Comparison of ENCODE assay signal across 1 cellular context in the genomic region with DNA sequence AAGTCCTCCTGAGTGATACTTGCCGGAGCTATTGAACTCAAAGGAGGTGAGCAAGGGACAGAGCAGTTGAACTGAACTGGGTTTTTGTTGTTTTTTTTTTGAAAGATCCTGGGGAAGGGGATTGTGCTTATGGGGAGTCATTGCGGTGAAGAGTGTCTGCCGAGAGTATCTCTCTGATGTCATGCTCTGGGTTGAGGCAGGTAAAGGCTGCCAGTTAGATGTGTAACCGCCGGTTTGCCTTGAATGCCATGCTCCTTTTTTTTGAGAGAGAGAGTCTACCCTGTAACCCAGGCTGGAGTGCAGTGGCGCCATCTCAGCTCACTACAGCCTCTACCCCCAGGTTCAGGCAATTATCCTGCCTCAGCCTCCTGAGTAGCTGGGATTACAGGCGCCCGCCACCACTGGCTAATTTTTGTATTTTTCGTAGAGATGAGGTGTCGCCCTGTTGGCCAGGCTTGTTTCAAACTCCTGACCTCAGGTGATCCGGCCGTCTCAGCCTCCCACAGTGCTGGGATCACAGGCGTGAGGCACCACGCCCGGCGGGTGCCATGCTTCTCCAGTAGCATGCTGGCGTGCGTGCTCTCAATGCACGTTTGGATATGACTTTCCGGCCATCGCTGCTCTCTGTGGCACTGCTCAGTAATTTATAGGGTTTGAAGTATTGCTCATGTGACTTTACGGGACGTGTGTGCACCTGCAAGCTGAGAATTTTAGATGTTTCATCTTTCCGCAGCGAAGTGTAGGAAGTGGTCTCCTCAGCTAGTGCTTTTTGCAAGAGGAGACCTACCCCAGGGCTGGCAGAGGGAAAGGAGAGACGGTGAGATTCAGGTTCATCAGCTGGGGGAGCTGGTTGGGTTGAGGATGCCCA.
TF ChIP-seq lines count a peak whose summit lies in the region.

No MANE protein-coding gene starts in this region.

TF ChIP-seq in HepG2, 621 proteins besides CTCF, POLR2A, EP300 and RAD21:
- TF ChIP-seq ZNF431 (CRISPR knock-in tag; IDR thresholded peaks at IDR 0.05; ENCODE audit: borderline replicate concordance, low read depth) (no peak), AKAP8 (CRISPR knock-in tag; IDR thresholded peaks at IDR 0.05) (0 out of 2 replicates have a peak, but pooled peaks have one; percentile 36), GTF2F1 (IDR thresholded peaks at IDR 0.05; ENCODE audit: low read length) (no peak)
TF ChIP-seq in HepG2: peak in this region for 1.
